Comparison of ENCODE assay signal across 8 cellular contexts in the genomic region with DNA sequence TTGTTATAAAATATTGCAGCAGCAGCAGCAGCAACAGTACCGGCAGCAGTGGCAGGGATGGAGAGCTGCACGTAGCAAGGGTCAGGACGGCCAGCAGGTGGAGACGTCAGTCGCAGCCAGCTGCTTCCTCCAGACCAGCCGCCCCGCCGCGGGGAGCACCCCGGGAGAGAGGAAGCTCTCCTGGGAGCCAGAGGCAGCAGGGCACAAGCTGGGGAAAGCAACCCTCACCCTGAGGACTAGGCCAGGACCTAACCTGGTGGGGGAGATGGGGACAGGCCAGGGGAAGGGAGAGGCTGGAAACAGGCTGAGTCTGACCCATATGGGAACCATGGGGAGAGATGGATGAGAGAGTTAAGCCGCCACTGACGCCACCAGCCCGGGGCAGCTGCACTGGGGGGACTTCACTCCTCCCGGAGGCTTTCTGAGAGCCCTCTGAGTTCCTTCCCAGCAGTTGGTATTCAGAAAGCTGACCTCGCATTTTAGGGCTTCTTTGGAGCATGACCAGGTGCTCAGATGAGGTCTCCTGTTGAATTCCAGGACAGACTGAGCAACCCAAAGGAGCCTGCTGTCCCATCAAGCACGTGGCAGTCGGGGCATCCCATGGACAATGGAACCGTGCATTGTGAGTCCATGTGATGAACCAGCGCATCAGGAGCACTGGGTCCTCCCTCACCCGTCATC. TPM values are rescaled to one million over a fixed set of nuclear protein-coding genes. Genes with fewer than 3 reads are reported as not detected.
DNase-seq lines count a peak whose midpoint lies in the region; ATAC-seq and TF ChIP-seq lines count a peak whose summit lies in the region.

No MANE protein-coding gene starts in this region.

- H3K4me1 ChIP-seq in DOHH2 (ENCODE audit: control insufficient read depth, low read length), result no peaks in the 10 kb centered on the region; the same call in 1 of the 2 replicates
- peaks cover 5% of the 10 kb centered on the region for H3K4me1 ChIP-seq in lower lobe of right lung

- intact Hi-C loops in lower lobe of right lung (cut with DNase I), result no loop called here

- H3K36me3 ChIP-seq in DOHH2 (ENCODE audit: control insufficient read depth, low read length), result no peaks in the 10 kb centered on the region
- no peaks in the 10 kb centered on the region for H3K36me3 ChIP-seq in lower lobe of right lung

- H3K9me2 ChIP-seq in DOHH2 (replicated peaks; ENCODE audit: control insufficient read depth, low read length), result no peaks in the 10 kb centered on the region

- peaks cover 8% of the 10 kb centered on the region; the same call in 1 of the 2 replicates for H3K27me3 ChIP-seq in DOHH2 (ENCODE audit: control insufficient read depth, low read length)
- peaks cover 4% of the 10 kb centered on the region for H3K27me3 ChIP-seq in lower lobe of right lung (ENCODE audit: low read depth)

- H3F3A ChIP-seq in DOHH2 (ENCODE audit: control insufficient read depth, insufficient read depth), result no peaks in the 10 kb centered on the region

- no peak overlapping the region for H3K4me2 ChIP-seq in DOHH2 (ENCODE audit: low read length)

- H3K4me3 ChIP-seq in DOHH2 (ENCODE audit: low read length) (no peak overlapping the region), lower lobe of right lung (no peak overlapping the region)

- H3K79me2 ChIP-seq in DOHH2 (ENCODE audit: control insufficient read depth, low read length), result no peaks in the 10 kb centered on the region

- ATAC-seq in HG02852 (IDR thresholded peaks at IDR 0.05; ENCODE audit: unreplicated experiment) (peak; percentile 64), lower lobe of right lung (peak; percentile 89 to 93), HG03025 (IDR thresholded peaks at IDR 0.05; ENCODE audit: low FRiP score, unreplicated experiment) (no peak)

- TF ChIP-seq CTCF in DOHH2 (IDR thresholded peaks at IDR 0.05; ENCODE audit: low read depth, low read length, poor library complexity, severe bottlenecking), result peak; percentile 79
- peak; percentile 77 for TF ChIP-seq CTCF in lower lobe of right lung (IDR thresholded peaks at IDR 0.05)

- H4K20me1 ChIP-seq in DOHH2 (ENCODE audit: control insufficient read depth, insufficient read depth, low read depth, low read length), result no peaks in the 10 kb centered on the region

- H3K27ac ChIP-seq in DOHH2 (ENCODE audit: low read depth, low read length) (no peak overlapping the region), lower lobe of right lung (no peak overlapping the region)

- peak; percentile 46 to 85 for DNase-seq in NCI-H526 (lab: John Stamatoyannopoulos, UW)
- DNase-seq in activated CD4-positive, alpha-beta T cell treated with anti-CD3 and anti-CD28 coated beads, Interleukin-2, amount 50 U/mL, for 24 hours (ENCODE audit: low read depth in 1 of 2, low spot score in 1 of 2), result peak; percentile 41 to 44
- peak; percentile 27 for DNase-seq in dedifferentiated amniotic fluid mesenchymal stem cell (ENCODE audit: extremely low spot score)
- peak; percentile 87 for DNase-seq in lower lobe of right lung
- DNase-seq in stimulated activated CD8-positive, alpha-beta memory T cell treated with anti-CD3 and anti-CD28 coated beads, Interleukin-12 subunit alpha, Interleukin-12 subunit beta, amount 100 ng/mL, for 1 hour (ENCODE audit: low read depth), result peak; percentile 45

- H3K9me3 ChIP-seq in DOHH2 (ENCODE audit: control insufficient read depth, insufficient read depth, low read length), result no peaks in the 10 kb centered on the region
- no peaks in the 10 kb centered on the region for H3K9me3 ChIP-seq in lower lobe of right lung

RNA-seq across cellular contexts. Expression of gene SPTB, which starts 56.3 kb away (rescaled TPM):
- 2.5 TPM for total RNA-seq in lower lobe of right lung

Comparison
In these comparisons a context has a peak if more than half of its experiments do, and no peak if none do; other contexts are left out.
1. DNase-seq: peak in every context shown above with its lines; median percentile 87 in lower lobe of right lung; 66 in NCI-H526; 45 in stimulated activated CD8-positive, alpha-beta memory T cell treated with anti-CD3 and anti-CD28 coated beads, Interleukin-12 subunit alpha, Interleukin-12 subunit beta, amount 100 ng/mL, for 1 hour; 42 in activated CD4-positive, alpha-beta T cell treated with anti-CD3 and anti-CD28 coated beads, Interleukin-2, amount 50 U/mL, for 24 hours; 27 in dedifferentiated amniotic fluid mesenchymal stem cell.